In the genomic region with DNA sequence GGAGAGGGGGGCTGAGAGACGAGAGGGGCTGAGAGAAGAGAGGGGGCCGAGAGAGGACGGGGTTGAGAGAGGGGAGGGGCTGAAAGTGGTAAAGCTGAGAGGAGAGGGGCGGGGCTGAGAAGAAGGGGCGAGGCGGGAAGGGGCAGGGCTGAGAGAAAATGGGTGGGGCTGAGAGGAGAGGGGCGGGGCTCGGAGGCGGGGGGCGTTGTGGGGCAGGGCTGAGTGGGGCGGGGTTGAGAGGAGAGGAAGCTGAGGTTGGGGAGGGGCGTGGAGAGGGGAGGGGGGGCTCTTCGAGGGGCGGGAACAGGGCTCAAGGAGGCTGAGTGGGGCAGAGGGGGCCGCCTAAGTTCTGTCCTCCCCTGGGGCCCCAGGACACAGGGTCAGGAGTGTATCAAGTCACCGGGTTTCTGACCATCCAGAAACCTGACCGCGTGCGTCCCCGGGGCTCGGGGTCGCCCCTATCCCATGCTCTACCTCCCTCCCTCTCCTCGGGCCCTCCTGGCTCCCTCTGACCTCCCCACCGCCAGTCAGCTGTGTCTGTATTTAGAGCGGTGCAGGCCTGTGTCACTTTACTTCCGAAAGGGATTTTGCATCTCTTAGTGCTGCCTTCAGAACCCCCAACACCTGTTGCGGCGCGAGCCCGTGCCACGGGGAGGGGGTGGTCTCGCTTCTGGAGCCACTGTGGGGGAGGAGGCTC, we compare ENCODE assay signal across 8 cellular contexts. TPM values are rescaled to one million over a fixed set of nuclear protein-coding genes. Genes with fewer than 3 reads are reported as not detected.
DNase-seq lines count a peak whose midpoint lies in the region; ATAC-seq, FAIRE-seq and TF ChIP-seq lines count a peak whose summit lies in the region.

No MANE protein-coding gene starts in this region.

- peak; percentile 89 for ATAC-seq in IMR-90 (ENCODE audit: low read depth)
- ATAC-seq in natural killer cell: peak; percentile 85 to 90 (median 88)

- H4K20me1 ChIP-seq in IMR-90 (ENCODE audit: insufficient read depth, low read length): no peaks in the 10 kb centered on the region

- H3K4me3 Mint-ChIP-seq in CD8-positive, alpha-beta memory T cell: peak overlapping the region in 6 of 7 donors; percentile 50 to 75 (median 68)
- peak overlapping the region; percentile 76 for H3K4me3 Mint-ChIP-seq in natural killer cell

- H3K18ac ChIP-seq in IMR-90 (ENCODE audit: low read depth, low read length): no peak overlapping the region

- H4K8ac ChIP-seq in IMR-90 (ENCODE audit: low read depth in 2 of 2, low read length in 2 of 2): no peak overlapping the region

- no peak overlapping the region for H3K14ac ChIP-seq in IMR-90 (replicated peaks; ENCODE audit: low read depth, low read length)

- H3K4me3 ChIP-seq in CD8-positive, alpha-beta memory T cell (ENCODE audit: low read length): no peak overlapping the region
- peak overlapping the region; percentile 10; the same call in 1 of the 2 replicates for H3K4me3 ChIP-seq in IMR-90 (ENCODE audit: insufficient read depth, low read depth, low read length)
- H3K4me3 ChIP-seq in bronchial epithelial cell (ENCODE audit: low read depth, low read length): no peak overlapping the region

- H4K91ac ChIP-seq in IMR-90 (ENCODE audit: insufficient read depth, low read depth, low read length): no peak overlapping the region

- H2AFZ ChIP-seq in IMR-90 (replicated peaks; ENCODE audit: low read length, poor library complexity): peak overlapping the region; percentile 87

- H3K4me2 ChIP-seq in IMR-90 (ENCODE audit: low read depth, low read length): peak overlapping the region; percentile 67; the same call in 1 of the 2 replicates

- POLR2A ChIA-PET in CD8-positive, alpha-beta memory T cell (lab: Charles Lee): no interaction called here
- POLR2A ChIA-PET in IMR-90 (lab: Charles Lee; ENCODE audit: unreplicated experiment): no interaction called here

- intact Hi-C loops in IMR-90 (cut with micrococcal nuclease) (no loop called here), natural killer cell (cut with micrococcal nuclease) (loop anchor here (5.0 kb wide), 1 partner anchor 39 kb away; a partner anchor contains a TSS)

- no peaks in the 10 kb centered on the region for H3K36me3 ChIP-seq in CD8-positive, alpha-beta memory T cell (ENCODE audit: insufficient read depth, low read length)
- H3K36me3 ChIP-seq in IMR-90 (ENCODE audit: control insufficient read depth, insufficient read depth, low read length): no peaks in the 10 kb centered on the region
- H3K36me3 ChIP-seq in bronchial epithelial cell (ENCODE audit: control insufficient read depth, insufficient read depth, low read length): no peaks in the 10 kb centered on the region

- H3K23ac ChIP-seq in IMR-90 (ENCODE audit: low read depth, low read length): no peak overlapping the region

- no peak overlapping the region for H2BK15ac ChIP-seq in IMR-90 (ENCODE audit: low read depth, low read length)

- CTCF ChIA-PET in CD8-positive, alpha-beta memory T cell (lab: Charles Lee): interaction anchor here (1.2 to 1.6 kb wide), 2 partner anchors 21 to 39 kb away, joined by 3 read pairs; no protein-coding TSS in a partner anchor
- CTCF ChIA-PET in IMR-90 (lab: Yijun Ruan, JAX): interaction anchor here (1.0 kb wide), 1 partner anchor 9 kb away, joined by 3 read pairs; no protein-coding TSS in a partner anchor

- H3K27ac ChIP-seq in CD8-positive, alpha-beta memory T cell (ENCODE audit: low read depth, low read length): no peak overlapping the region
- H3K27ac ChIP-seq in IMR-90 (ENCODE audit: insufficient read depth, low read length): no peak overlapping the region

- BruUV-seq in IMR-90 (replicated peaks; lab: Mats Ljungman, UMichigan): no TSS peak

- H3K56ac ChIP-seq in IMR-90 (ENCODE audit: extremely low read depth, insufficient read depth, low read length): no peak overlapping the region; the same call in 1 of the 2 replicates

- no peak overlapping the region for H3K4ac ChIP-seq in IMR-90 (ENCODE audit: low read depth, low read length)

- in situ Hi-C loops in IMR-90 (cut with MboI; ENCODE audit: low sequenced_read_pairs): no loop called here

- no peaks in the 10 kb centered on the region for H3K79me1 ChIP-seq in IMR-90 (ENCODE audit: low read depth in 1 of 2, low read length in 2 of 2)

- H2BK20ac ChIP-seq in IMR-90 (ENCODE audit: low read depth, low read length): no peak overlapping the region

- no peak overlapping the region for H2BK5ac ChIP-seq in IMR-90 (ENCODE audit: low read depth, low read length, poor library complexity, severe bottlenecking)

- peak in 4 of 5 donors; percentile 14 to 37 (median 25) for DNase-seq in CD8-positive, alpha-beta memory T cell
- DNase-seq in IMR-90 (no peak), T-helper 2 cell (peak; percentile 8 to 60 (median 29)), bronchial epithelial cell (ENCODE audit: low read depth) (peak; percentile 8), natural killer cell (peak; percentile 50), GM19240 (ENCODE audit: insufficient read length, low spot score) (no peak), KG1 (lab: John Stamatoyannopoulos, UW) (no peak), frontal cortex (ENCODE audit: low spot score in 2 of 2) (no peak)

- no peaks in the 10 kb centered on the region for H3K4me1 ChIP-seq in CD8-positive, alpha-beta memory T cell (ENCODE audit: insufficient read depth, low read length)
- peaks cover 3% of the 10 kb centered on the region; the same call in 1 of the 2 replicates for H3K4me1 ChIP-seq in IMR-90 (ENCODE audit: control insufficient read depth, insufficient read depth, low read length)

- no peaks in the 10 kb centered on the region for H3K36me3 Mint-ChIP-seq in CD8-positive, alpha-beta memory T cell
- no peaks in the 10 kb centered on the region for H3K36me3 Mint-ChIP-seq in natural killer cell

- dilution Hi-C loops in IMR-90 (cut with HindIII; ENCODE audit: low sequenced_read_pairs, unreplicated experiment): no loop called here

- no peak for TF ChIP-seq CTCF in IMR-90 (conservative IDR thresholded peaks at IDR 0.05; ENCODE audit: low read depth, low read length)
- no peak for TF ChIP-seq CTCF in bronchial epithelial cell (IDR thresholded peaks at IDR 0.05; ENCODE audit: insufficient read depth, low read length, severe bottlenecking)
- no peak for TF ChIP-seq CTCF in natural killer cell (IDR thresholded peaks at IDR 0.05)

- no peak overlapping the region for H3K9ac ChIP-seq in IMR-90 (ENCODE audit: low read depth, low read length)

- peaks cover 24 to 46% of the 10 kb centered on the region in 2 donors for H3K27me3 Mint-ChIP-seq in CD8-positive, alpha-beta memory T cell
- peaks cover 0 to 10% of the 10 kb centered on the region in 2 donors for H3K27me3 Mint-ChIP-seq in natural killer cell (ENCODE audit: low read depth in 2 of 2)

- no peaks in the 10 kb centered on the region for H3K9me1 ChIP-seq in IMR-90 (ENCODE audit: insufficient read depth, low read length)

- FAIRE-seq in bronchial epithelial cell (lab: Jason Lieb, UNC): no peak
- FAIRE-seq in frontal cortex (lab: Jason Lieb, UNC): no peak

- peaks cover 14% of the 10 kb centered on the region for H3K27me3 ChIP-seq in CD8-positive, alpha-beta memory T cell (ENCODE audit: insufficient read depth, low read length, poor library complexity, severe bottlenecking)
- H3K27me3 ChIP-seq in IMR-90 (ENCODE audit: control insufficient read depth, insufficient read depth, low read length): peaks cover 31% of the 10 kb centered on the region
- H3K27me3 ChIP-seq in bronchial epithelial cell (ENCODE audit: control insufficient read depth, insufficient read depth, low read length): peaks cover 3% of the 10 kb centered on the region

- no peaks in the 10 kb centered on the region for H3K9me3 Mint-ChIP-seq in CD8-positive, alpha-beta memory T cell
- no peaks in the 10 kb centered on the region for H3K9me3 Mint-ChIP-seq in natural killer cell

- H4K5ac ChIP-seq in IMR-90 (ENCODE audit: low read depth, low read length): no peak overlapping the region; the same call in 1 of the 2 replicates

- peak overlapping the region; percentile 61 for H2AK9ac ChIP-seq in IMR-90 (replicated peaks; ENCODE audit: low read depth, low read length, poor library complexity)

- WGBS in IMR-90 (ENCODE audit: extremely low coverage in 2 of 2, insufficient read length in 1 of 2), 2 experiments: 0% methylated on average over 7 of the region's 32 CpGs; no CpG with 5 or more reads in 1 of the 2 experiments

- no peak overlapping the region for H2BK120ac ChIP-seq in IMR-90 (ENCODE audit: low read depth, low read length)

- TF ChIP-seq RAD21 in IMR-90 (IDR thresholded peaks at IDR 0.05; ENCODE audit: low read length): no peak

- H3K4me1 Mint-ChIP-seq in CD8-positive, alpha-beta memory T cell: peaks cover 9 to 15% (median 10%) of the 10 kb centered on the region in 3 donors
- peaks cover 4 to 13% of the 10 kb centered on the region in 2 donors for H3K4me1 Mint-ChIP-seq in natural killer cell

- no peaks in the 10 kb centered on the region for H3K9me3 ChIP-seq in CD8-positive, alpha-beta memory T cell (ENCODE audit: low read length)
- H3K9me3 ChIP-seq in IMR-90 (ENCODE audit: control insufficient read depth, insufficient read depth, low read length): no peaks in the 10 kb centered on the region

- H3K27ac Mint-ChIP-seq in CD8-positive, alpha-beta memory T cell: peak overlapping the region in 1 of 8 donors; percentile 87
- peak overlapping the region in 1 of 2 donors; percentile 69 for H3K27ac Mint-ChIP-seq in natural killer cell

- TF ChIP-seq POLR2A in IMR-90 (IDR thresholded peaks at IDR 0.05; ENCODE audit: low read depth, low read length): no peak

- no peak overlapping the region for H2AK5ac ChIP-seq in IMR-90 (ENCODE audit: low read depth, low read length)

RNA-seq across cellular contexts. Expression of a gene that starts 38.6 kb away (rescaled TPM):
- total RNA-seq in CD8-positive, alpha-beta memory T cell: under 1 TPM; 0.55 to 0.91 TPM
- polyA plus RNA-seq in CD8-positive, alpha-beta memory T cell: not detected
- total RNA-seq in IMR-90 (2012; rRNA removed) (0.18 and 0.28 TPM in 2 replicates), bronchial epithelial cell (under 0.01 TPM in 1 of 2 replicates, not detected in the other), natural killer cell (1 to 10 TPM in 1 of 3 donors, under 1 TPM in 1, not detected in 1; 0.50 to 5.4 TPM), frontal cortex (33.0 TPM)
- 0.72 and 0.73 TPM in 2 replicates for polyA plus RNA-seq in IMR-90 (2012; rRNA removed)
- 0.63 and 1.6 TPM in 2 replicates for polyA plus RNA-seq in IMR-90 (2012; cell fraction: cytosol; rRNA removed)
- polyA plus RNA-seq in IMR-90 (2012; cell fraction: nucleus; rRNA removed; ENCODE audit: low replicate concordance): 0.31 and 0.55 TPM in 2 replicates

RNA-seq across cellular contexts. Expression of a gene that starts 41.2 kb away (rescaled TPM):
- 10 to 100 TPM in 1 of 2 experiments, 1 to 10 TPM in 1; 9.0 to 10.0 TPM for total RNA-seq in CD8-positive, alpha-beta memory T cell
- polyA plus RNA-seq in CD8-positive, alpha-beta memory T cell: 9.6 TPM
- total RNA-seq in IMR-90 (2012; rRNA removed): 2.5 and 3.1 TPM in 2 replicates
- polyA plus RNA-seq in IMR-90 (2012; rRNA removed): 6.0 TPM in 2 replicates
- 5.1 and 7.1 TPM in 2 replicates for polyA plus RNA-seq in IMR-90 (2012; cell fraction: cytosol; rRNA removed)
- polyA plus RNA-seq in IMR-90 (2012; cell fraction: nucleus; rRNA removed; ENCODE audit: low replicate concordance): 2.3 and 2.9 TPM in 2 replicates
- total RNA-seq in bronchial epithelial cell: 0.51 and 0.53 TPM in 2 replicates
- total RNA-seq in natural killer cell: 10 to 100 TPM in 2 of 3 donors, 1 to 10 TPM in 1; 8.5 to 13.5 (median 13.3) TPM
- 4.5 TPM for total RNA-seq in frontal cortex

RNA-seq across cellular contexts. Expression of a gene that starts 58.3 kb away (rescaled TPM):
- not detected for total RNA-seq in CD8-positive, alpha-beta memory T cell
- polyA plus RNA-seq in CD8-positive, alpha-beta memory T cell: 0.06 TPM
- total RNA-seq in IMR-90 (2012; rRNA removed) (not detected in 2 replicates), bronchial epithelial cell (0.38 and 1.1 TPM in 2 replicates), natural killer cell (1 to 10 TPM in 1 of 3 donors, not detected in 2; 1.8 TPM), frontal cortex (under 0.01 TPM)
- 0.03 TPM in 1 of 2 replicates, not detected in the other for polyA plus RNA-seq in IMR-90 (2012; rRNA removed)
- 0.01 and 0.07 TPM in 2 replicates for polyA plus RNA-seq in IMR-90 (2012; cell fraction: cytosol; rRNA removed)
- not detected in 2 replicates for polyA plus RNA-seq in IMR-90 (2012; cell fraction: nucleus; rRNA removed; ENCODE audit: low replicate concordance)

Comparison
In these comparisons a context has a peak if more than half of its experiments do, and no peak if none do; other contexts are left out.
1. DNase-seq: peak in CD8-positive, alpha-beta memory T cell (4 of 5), T-helper 2 cell (5 of 5), bronchial epithelial cell (single experiment) and natural killer cell (single experiment); none in IMR-90 (single experiment), GM19240 (single experiment), KG1 (single experiment) and frontal cortex (0 of 2).